In genomic region chr17:39402279-39402889, GRCh38 we compare ENCODE assay signal across 1 cellular context.
A peak's percentile ranks its signal among the peaks of the same experiment; 100 is the strongest.
TF ChIP-seq lines count a peak whose summit lies in the region.

No MANE protein-coding gene starts in this region.

TF ChIP-seq in HepG2, 621 proteins besides CTCF, POLR2A, EP300 and RAD21 (continued from another document and continues in another):
- TF ChIP-seq CSRNP2 (CRISPR knock-in tag; conservative IDR thresholded peaks at IDR 0.05; ENCODE audit: low read depth) (no peak; the same call in 1 of the 2 replicates), CEBPG (CRISPR knock-in tag; IDR thresholded peaks at IDR 0.05) (0 out of 2 replicates have a peak, but pooled peaks have one; percentile 9), SMAD9 (CRISPR knock-in tag; IDR thresholded peaks at IDR 0.05) (no peak), THAP8 (CRISPR knock-in tag; IDR thresholded peaks at IDR 0.05; ENCODE audit: borderline replicate concordance) (0 out of 2 replicates have a peak, but pooled peaks have one; percentile 12), NONO (IDR thresholded peaks at IDR 0.05) (no peak), NONO (CRISPR knock-in tag; conservative IDR thresholded peaks at IDR 0.05) (no peak), RBM39 (IDR thresholded peaks at IDR 0.05; ENCODE audit: low read depth, low read length, poor library complexity, severe bottlenecking) (no peak), TIGD3 (CRISPR knock-in tag; IDR thresholded peaks at IDR 0.05; ENCODE audit: borderline replicate concordance) (no peak), ZNF704 (CRISPR knock-in tag; IDR thresholded peaks at IDR 0.05; ENCODE audit: borderline replicate concordance) (no peak), ZNF138 (CRISPR knock-in tag; IDR thresholded peaks at IDR 0.05; ENCODE audit: low read depth) (no peak), ZNF333 (CRISPR knock-in tag; IDR thresholded peaks at IDR 0.05; ENCODE audit: borderline replicate concordance) (no peak), ZNF788 (CRISPR knock-in tag; IDR thresholded peaks at IDR 0.05; ENCODE audit: borderline replicate concordance) (no peak), CHD2 (IDR thresholded peaks at IDR 0.05; ENCODE audit: low read depth, low read length) (peak; percentile 60; the same call in 1 of the 2 replicates), RARA (CRISPR knock-in tag; IDR thresholded peaks at IDR 0.05) (no peak), NR2F6 (IDR thresholded peaks at IDR 0.05) (no peak), NR2F6 (CRISPR knock-in tag; IDR thresholded peaks at IDR 0.05) (no peak), ZNF335 (CRISPR knock-in tag; IDR thresholded peaks at IDR 0.05) (no peak), HCFC1 (IDR thresholded peaks at IDR 0.05; ENCODE audit: low read depth, low read length) (no peak), GMEB2 (CRISPR knock-in tag; IDR thresholded peaks at IDR 0.05; ENCODE audit: low read depth) (0 out of 2 replicates have a peak, but pooled peaks have one; percentile 13), ATRX (CRISPR knock-in tag; IDR thresholded peaks at IDR 0.05; ENCODE audit: borderline replicate concordance) (no peak), GTF3A (CRISPR knock-in tag; conservative IDR thresholded peaks at IDR 0.05) (no peak), MIER3 (CRISPR knock-in tag; IDR thresholded peaks at IDR 0.05; ENCODE audit: borderline replicate concordance) (no peak), PHB2 (IDR thresholded peaks at IDR 0.05; ENCODE audit: partially characterized antibody) (no peak), ELF3 (CRISPR knock-in tag; IDR thresholded peaks at IDR 0.05) (0 out of 2 replicates have a peak, but pooled peaks have one; percentile 19), ZNF292 (CRISPR knock-in tag; IDR thresholded peaks at IDR 0.05; ENCODE audit: borderline replicate concordance, low read depth) (no peak), KLF16 (CRISPR knock-in tag; IDR thresholded peaks at IDR 0.05) (peak in 1 of 2 experiments; percentile 95; a peak in 2 of 4 replicates), NR0B2 (CRISPR knock-in tag; IDR thresholded peaks at IDR 0.05) (no peak), FOXP4 (CRISPR knock-in tag; IDR thresholded peaks at IDR 0.05) (peak; percentile 22; the same call in 1 of the 2 replicates), ZBTB34 (CRISPR knock-in tag; IDR thresholded peaks at IDR 0.05) (no peak), HNRNPUL1 (IDR thresholded peaks at IDR 0.05; ENCODE audit: low read depth, low read length) (no peak), SMARCE1 (IDR thresholded peaks at IDR 0.05; ENCODE audit: borderline replicate concordance) (no peak), ZMYM2 (CRISPR knock-in tag; IDR thresholded peaks at IDR 0.05) (no peak), ZNF891 (CRISPR knock-in tag; IDR thresholded peaks at IDR 0.05) (no peak), ZNF552 (CRISPR knock-in tag; IDR thresholded peaks at IDR 0.05; ENCODE audit: borderline replicate concordance) (no peak), E2F2 (CRISPR knock-in tag; IDR thresholded peaks at IDR 0.05; ENCODE audit: borderline replicate concordance) (0 out of 2 replicates have a peak, but pooled peaks have one; percentile 24), MXD1 (CRISPR knock-in tag; IDR thresholded peaks at IDR 0.05) (no peak), HOXA9 (CRISPR knock-in tag; IDR thresholded peaks at IDR 0.05; ENCODE audit: borderline replicate concordance) (no peak), BRF2 (CRISPR knock-in tag; IDR thresholded peaks at IDR 0.05) (no peak), KLF9 (CRISPR knock-in tag; IDR thresholded peaks at IDR 0.05; ENCODE audit: low read depth) (peak; percentile 97; the same call in 1 of the 2 replicates), ZNF256 (CRISPR knock-in tag; conservative IDR thresholded peaks at IDR 0.05) (no peak), GMEB1 (CRISPR knock-in tag; IDR thresholded peaks at IDR 0.05; ENCODE audit: borderline replicate concordance) (peak; percentile 40; the same call in 1 of the 2 replicates), PATZ1 (CRISPR knock-in tag; IDR thresholded peaks at IDR 0.05) (peak; percentile 54)
